Comparison of ENCODE assay signal across 13 cellular contexts in genomic region chr9:129501771-129502324, GRCh38.
A peak's percentile ranks its signal among the peaks of the same experiment; 100 is the strongest.
DNase-seq lines count a peak whose midpoint lies in the region; ATAC-seq, FAIRE-seq and TF ChIP-seq lines count a peak whose summit lies in the region.
"Had no signal": no experiment of that assay in that cellular context is flagged by ENCODE, and none has a peak within 500 bp of the region (broad histone marks: within the 10 kb centered on the region; RNA-seq: fewer than 3 reads in every experiment).

No MANE protein-coding gene starts in this region.

- H3K36me3 ChIP-seq in Panc1 (ENCODE audit: control insufficient read depth, insufficient read depth, low read length) (no peaks in the 10 kb centered on the region), gastroesophageal sphincter (peaks cover 0 to 35% of the 10 kb centered on the region in 2 donors), pancreas (peaks cover 0 to 7% (median 0%) of the 10 kb centered on the region in 3 donors)

- peak; percentile 31 for DNase-seq in CD1c-positive myeloid dendritic cell (ENCODE audit: extremely low spot score)
- DNase-seq in Panc1 (ENCODE audit: low read depth, low spot score), result no peak
- DNase-seq in pancreas, result peak; percentile 60 to 87 (median 80)
- no peak for DNase-seq in NCI-H2081 treated with DMSO at 0.1 percent for 48 hours (lab: John Stamatoyannopoulos, UW)
- DNase-seq in coronary artery (ENCODE audit: low spot score), result no peak
- DNase-seq: activated naive CD4-positive, alpha-beta T cell treated with anti-CD3 and anti-CD28 coated beads, Interleukin-2, amount 10 ng/mL, durations not matched to agents 7 days and 5 days; EL; NCI-H2029 treated with DMSO at 0.1 percent for 48 hours had no signal

- H3K27ac ChIP-seq in Panc1 (ENCODE audit: low read length) (peak overlapping the region; percentile 67; the same call in 1 of the 2 replicates), gastroesophageal sphincter (peak overlapping the region in 3 of 4 donors; percentile 41 to 100 (median 100)), pancreas (peak overlapping the region; percentile 7 to 71 (median 40)), coronary artery (peak overlapping the region in 1 of 2 donors; percentile 5)
- H3K27ac ChIP-seq: psoas muscle had no signal

- TF ChIP-seq EP300 in gastroesophageal sphincter (IDR thresholded peaks at IDR 0.05), result no peak

- H3K27me3 ChIP-seq in Panc1 (ENCODE audit: control insufficient read depth, insufficient read depth, low read length) (no peaks in the 10 kb centered on the region), gastroesophageal sphincter (no peaks in the 10 kb centered on the region), pancreas (no peaks in the 10 kb centered on the region)
- H3K27me3 ChIP-seq: BLaER1 treated with 17β-estradiol and CSF1 and Interleukin-3, amounts not matched to agents 10 nM and 100 nM had no signal

- FAIRE-seq in pancreas (lab: Jason Lieb, UNC), result no peak

- intact Hi-C loops in Panc1 (cut with micrococcal nuclease; ENCODE audit: unreplicated experiment) (no loop called here), pancreas (cut with DNase I) (loop anchor here in 1 of 3 donors (5.0 kb wide), 1 partner anchor 60 kb away; no protein-coding TSS in a partner anchor)

- H3K4me1 ChIP-seq in Panc1 (ENCODE audit: control insufficient read depth, insufficient read depth, low read length), result peaks cover 48% of the 10 kb centered on the region
- peaks cover 3 to 61% (median 38%) of the 10 kb centered on the region in 3 donors for H3K4me1 ChIP-seq in gastroesophageal sphincter
- peaks cover 4 to 24% (median 19%) of the 10 kb centered on the region in 3 donors for H3K4me1 ChIP-seq in pancreas

- TF ChIP-seq CTCF in Panc1 (IDR thresholded peaks at IDR 0.05) (no peak), gastroesophageal sphincter (IDR thresholded peaks at IDR 0.05) (no peak), pancreas (IDR thresholded peaks at IDR 0.05) (no peak), coronary artery (IDR thresholded peaks at IDR 0.05) (no peak)

- H3K9me3 ChIP-seq in Panc1 (ENCODE audit: control insufficient read depth, insufficient read depth, low read depth, low read length) (no peaks in the 10 kb centered on the region), gastroesophageal sphincter (no peaks in the 10 kb centered on the region), pancreas (no peaks in the 10 kb centered on the region)
- H3K9me3 ChIP-seq: BLaER1 treated with 17β-estradiol and CSF1 and Interleukin-3, amounts not matched to agents 10 nM and 100 nM; psoas muscle had no signal

- in situ Hi-C loops in Panc1 (cut with HindIII; ENCODE audit: low pct_unique_long_range_greater_than_20kb, low sequenced_read_pairs), result no loop called here

- POLR2A ChIA-PET in Panc1 (lab: Charles Lee), result interaction anchor here (0.7 kb wide), 1 partner anchor 329 kb away, joined by 4 read pairs; no protein-coding TSS in a partner anchor

- no peak for ATAC-seq in Panc1
- no peak for ATAC-seq in gastroesophageal sphincter
- peak; percentile 43 to 60 (median 52) for ATAC-seq in pancreas
- ATAC-seq in HG02981 (IDR thresholded peaks at IDR 0.05; ENCODE audit: unreplicated experiment), result no peak
- ATAC-seq in HG03159 (IDR thresholded peaks at IDR 0.05; ENCODE audit: unreplicated experiment), result no peak
- ATAC-seq: psoas muscle had no signal

- BruUV-seq in Panc1 (replicated peaks; lab: Mats Ljungman, UMichigan), result no TSS peak

- 41 to 47% methylated on average over 4 of the region's 4 CpGs for WGBS in gastroesophageal sphincter (ENCODE audit: low coverage in 1 of 2), 2 donors
- WGBS in pancreas, 2 donors, result 29 to 46% methylated on average over 4 of the region's 4 CpGs

- TF ChIP-seq POLR2A in gastroesophageal sphincter (IDR thresholded peaks at IDR 0.05), result no peak

- CTCF ChIA-PET in Panc1 (lab: Charles Lee), result interaction anchor here (0.7 kb wide), 1 partner anchor 49 kb away, joined by 6 read pairs; no protein-coding TSS in a partner anchor

- no peak overlapping the region for H3K4me3 ChIP-seq in Panc1 (ENCODE audit: low read depth in 2 of 2, low read length in 2 of 2)
- H3K4me3 ChIP-seq in gastroesophageal sphincter, result no peak overlapping the region
- no peak overlapping the region for H3K4me3 ChIP-seq in pancreas
- no peak overlapping the region for H3K4me3 ChIP-seq in coronary artery
- H3K4me3 ChIP-seq: BLaER1 treated with 17β-estradiol and CSF1 and Interleukin-3, amounts not matched to agents 10 nM and 100 nM; psoas muscle had no signal

Comparison
In these comparisons a context has a peak if more than half of its experiments do, and no peak if none do; other contexts are left out.
1. DNase-seq: peak in CD1c-positive myeloid dendritic cell (single experiment) and pancreas (6 of 6); none in Panc1 (single experiment), NCI-H2081 treated with DMSO at 0.1 percent for 48 hours (single experiment) and coronary artery (single experiment).
2. ATAC-seq: peak in pancreas (4 of 4); none in Panc1 (single experiment), gastroesophageal sphincter (single experiment), HG02981 (single experiment) and HG03159 (single experiment).